22 cellular contexts compared by ENCODE assay signal in genomic region chr3:30675006-30675405, GRCh38.
DNase-seq lines count a peak whose midpoint lies in the region; ATAC-seq lines count a peak whose summit lies in the region.
"Had no signal": no experiment of that assay in that cellular context is flagged by ENCODE, and none has a peak within 500 bp of the region (broad histone marks: within the 10 kb centered on the region; RNA-seq: fewer than 3 reads in every experiment).

No MANE protein-coding gene starts in this region.

- H3K9me3 ChIP-seq in CD4-positive, alpha-beta memory T cell (ENCODE audit: control insufficient read depth in 1 of 2, low read length in 2 of 2) = no peaks in the 10 kb centered on the region
- no peaks in the 10 kb centered on the region for H3K9me3 ChIP-seq in naive thymus-derived CD4-positive, alpha-beta T cell (ENCODE audit: control insufficient read depth in 2 of 3, low read length in 3 of 3)
- H3K9me3 ChIP-seq: upper lobe of left lung had no signal

- H3K27me3 Mint-ChIP-seq in activated T-cell treated with anti-CD3 and anti-CD28 coated beads, Interleukin-2, amount 50 U/mL, for 24 hours = no peaks in the 10 kb centered on the region
- H3K27me3 Mint-ChIP-seq in CD4-positive, alpha-beta memory T cell = no peaks in the 10 kb centered on the region
- no peaks in the 10 kb centered on the region for H3K27me3 Mint-ChIP-seq in naive thymus-derived CD4-positive, alpha-beta T cell

- peaks cover 78% of the 10 kb centered on the region for H3K36me3 ChIP-seq in CD4-positive, alpha-beta memory T cell (ENCODE audit: insufficient read depth, low read length)
- H3K36me3 ChIP-seq in naive thymus-derived CD4-positive, alpha-beta T cell (ENCODE audit: control insufficient read depth in 2 of 3, insufficient read depth in 3 of 3, low read length in 3 of 3) = peaks cover 48 to 75% (median 49%) of the 10 kb centered on the region in 3 experiments

- CTCF ChIA-PET in CD4-positive, alpha-beta memory T cell (lab: Charles Lee; ENCODE audit: partially characterized antibody) = interaction anchor here (0.8 kb wide), 1 partner anchor 320 kb away, joined by 3 read pairs; no protein-coding TSS in a partner anchor
- CTCF ChIA-PET in naive thymus-derived CD4-positive, alpha-beta T cell (lab: Charles Lee) = no interaction called here

- no peaks in the 10 kb centered on the region for H3K9me3 Mint-ChIP-seq in activated T-cell treated with anti-CD3 and anti-CD28 coated beads, Interleukin-2, amount 50 U/mL, for 24 hours
- no peaks in the 10 kb centered on the region for H3K9me3 Mint-ChIP-seq in CD4-positive, alpha-beta memory T cell
- H3K9me3 Mint-ChIP-seq in activated naive CD4-positive, alpha-beta T cell treated with anti-CD3 and anti-CD28 coated beads, Interleukin-2, amount 50 U/mL, for 72 hours = no peaks in the 10 kb centered on the region
- peaks cover 0 to 4% (median 0%) of the 10 kb centered on the region in 11 donors for H3K9me3 Mint-ChIP-seq in naive thymus-derived CD4-positive, alpha-beta T cell

- H3K4me3 ChIP-seq in CD4-positive, alpha-beta memory T cell (ENCODE audit: low read length in 2 of 2) = no peak overlapping the region
- H3K4me3 ChIP-seq in naive thymus-derived CD4-positive, alpha-beta T cell (ENCODE audit: low read length) = no peak overlapping the region
- H3K4me3 ChIP-seq: coronary artery, upper lobe of left lung had no signal

- POLR2A ChIA-PET in CD4-positive, alpha-beta memory T cell (lab: Charles Lee; ENCODE audit: partially characterized antibody) = interaction anchor here (1.7 to 2.3 kb wide), 2 partner anchors 64 to 68 kb away, joined by 5 to 10 read pairs; partner anchors contain the start of gene TGFBR2
- POLR2A ChIA-PET in naive thymus-derived CD4-positive, alpha-beta T cell (lab: Charles Lee) = interaction anchor here (1.0 to 1.8 kb wide), 4 partner anchors 10 to 20 kb away, joined by 3 to 12 read pairs (median 4); no protein-coding TSS in a partner anchor

- peaks cover 88% of the 10 kb centered on the region for H3K4me1 ChIP-seq in CD4-positive, alpha-beta memory T cell (ENCODE audit: insufficient read depth, low read length)
- peaks cover 21 to 82% of the 10 kb centered on the region in 2 donors for H3K4me1 ChIP-seq in naive thymus-derived CD4-positive, alpha-beta T cell (ENCODE audit: control insufficient read depth in 2 of 2, insufficient read depth in 2 of 2, low read length in 2 of 2)

- no peak for DNase-seq in activated T-cell treated with anti-CD3 and anti-CD28 coated beads, Interleukin-2, amount 50 U/mL, for 24 hours
- DNase-seq in activated T-cell treated with anti-CD3 and anti-CD28 coated beads for 4 hours = no peak
- DNase-seq in CD4-positive, alpha-beta memory T cell = no peak
- no peak for DNase-seq in activated naive CD4-positive, alpha-beta T cell treated with anti-CD3 and anti-CD28 coated beads, Interleukin-2, amount 50 U/mL, for 72 hours (ENCODE audit: low spot score in 2 of 2)
- DNase-seq in naive thymus-derived CD4-positive, alpha-beta T cell = no peak
- DNase-seq in NCI-H510A treated with DMSO at 0.1 percent for 48 hours (lab: John Stamatoyannopoulos, UW) = no peak
- DNase-seq: ACHN; activated CD4-positive, alpha-beta T cell treated with anti-CD3 and anti-CD28 coated beads for 4 hours; amniotic stem cell; C1 segment of cervical spinal cord; GOT3; kidney glomerular epithelial cell; mesenchymal stem cell; NCI-H1092 treated with DMSO at 0.1 percent for 48 hours; NCI-H1930; NCI-H2227 treated with DMSO at 0.1 percent for 48 hours; stimulated activated CD4-positive, alpha-beta T cell treated with anti-CD3 and anti-CD28 coated beads, Interleukin-15, amount 100 ng/mL, for 24 hours; upper lobe of left lung had no signal

- H3K27ac Mint-ChIP-seq in activated T-cell treated with anti-CD3 and anti-CD28 coated beads, Interleukin-2, amount 50 U/mL, for 24 hours = peak overlapping the region; percentile 86
- peak overlapping the region; percentile 48 to 87 (median 62) for H3K27ac Mint-ChIP-seq in CD4-positive, alpha-beta memory T cell
- peak overlapping the region; percentile 84 to 88 for H3K27ac Mint-ChIP-seq in activated naive CD4-positive, alpha-beta T cell treated with anti-CD3 and anti-CD28 coated beads, Interleukin-2, amount 50 U/mL, for 72 hours
- peak overlapping the region; percentile 53 to 99 (median 95) for H3K27ac Mint-ChIP-seq in naive thymus-derived CD4-positive, alpha-beta T cell

- H3K36me3 Mint-ChIP-seq in activated T-cell treated with anti-CD3 and anti-CD28 coated beads, Interleukin-2, amount 50 U/mL, for 24 hours (ENCODE audit: low read depth) = peaks cover 98% of the 10 kb centered on the region
- peaks cover 88 to 98% of the 10 kb centered on the region in 2 donors for H3K36me3 Mint-ChIP-seq in CD4-positive, alpha-beta memory T cell
- H3K36me3 Mint-ChIP-seq in activated naive CD4-positive, alpha-beta T cell treated with anti-CD3 and anti-CD28 coated beads, Interleukin-2, amount 50 U/mL, for 72 hours = peaks cover 73 to 95% of the 10 kb centered on the region in 2 donors
- peaks cover 44 to 89% (median 86%) of the 10 kb centered on the region in 5 donors for H3K36me3 Mint-ChIP-seq in naive thymus-derived CD4-positive, alpha-beta T cell

- peak overlapping the region; percentile 20 for H3K4me3 Mint-ChIP-seq in activated T-cell treated with anti-CD3 and anti-CD28 coated beads, Interleukin-2, amount 50 U/mL, for 24 hours
- H3K4me3 Mint-ChIP-seq in CD4-positive, alpha-beta memory T cell = peak overlapping the region; percentile 31 to 81 (median 63)
- peak overlapping the region; percentile 54 to 93 (median 79) for H3K4me3 Mint-ChIP-seq in naive thymus-derived CD4-positive, alpha-beta T cell

- no peak for ATAC-seq in activated naive CD4-positive, alpha-beta T cell treated with anti-CD3 and anti-CD28 coated beads, Interleukin-2, amount 50 U/mL, for 72 hours
- no peak for ATAC-seq in naive thymus-derived CD4-positive, alpha-beta T cell
- no peak for ATAC-seq in GM18520 (IDR thresholded peaks at IDR 0.05; ENCODE audit: unreplicated experiment)
- no peak for ATAC-seq in activated CD4-positive, CD25-positive, alpha-beta regulatory T cell treated with anti-CD3 and anti-CD28 coated beads, Interleukin-2, amount 50 U/mL, for 24 hours
- ATAC-seq: sciatic nerve had no signal

- intact Hi-C loops in CD4-positive, alpha-beta memory T cell (cut with micrococcal nuclease) = no loop called here
- intact Hi-C loops in naive thymus-derived CD4-positive, alpha-beta T cell (cut with micrococcal nuclease) = loop anchor here (1.0 to 2.0 kb wide), 3 partner anchors 8 to 16 kb away; no protein-coding TSS in a partner anchor

- H3K27me3 ChIP-seq in CD4-positive, alpha-beta memory T cell (ENCODE audit: insufficient read depth, low read length) = no peaks in the 10 kb centered on the region
- no peaks in the 10 kb centered on the region for H3K27me3 ChIP-seq in naive thymus-derived CD4-positive, alpha-beta T cell (ENCODE audit: control insufficient read depth in 2 of 2, insufficient read depth in 2 of 2, low read length in 2 of 2)
- H3K27me3 ChIP-seq: upper lobe of left lung had no signal

- H3K27ac ChIP-seq in CD4-positive, alpha-beta memory T cell (ENCODE audit: low read depth, low read length) = no peak overlapping the region
- peak overlapping the region; percentile 20 for H3K27ac ChIP-seq in naive thymus-derived CD4-positive, alpha-beta T cell (ENCODE audit: low read depth, low read length)

- peaks cover 95% of the 10 kb centered on the region for H3K4me1 Mint-ChIP-seq in activated T-cell treated with anti-CD3 and anti-CD28 coated beads, Interleukin-2, amount 50 U/mL, for 24 hours (ENCODE audit: low read depth)
- H3K4me1 Mint-ChIP-seq in CD4-positive, alpha-beta memory T cell = peaks cover 70 to 100% (median 85%) of the 10 kb centered on the region in 4 donors
- peaks cover 62 to 100% (median 96%) of the 10 kb centered on the region in 7 donors for H3K4me1 Mint-ChIP-seq in naive thymus-derived CD4-positive, alpha-beta T cell

Comparison
In these comparisons a context has a peak if more than half of its experiments do, and no peak if none do; other contexts are left out.
1. H3K4me3 Mint-ChIP-seq: peak in every context shown above with its lines; median percentile 79 in naive thymus-derived CD4-positive, alpha-beta T cell; 63 in CD4-positive, alpha-beta memory T cell; 20 in activated T-cell treated with anti-CD3 and anti-CD28 coated beads, Interleukin-2, amount 50 U/mL, for 24 hours.